Comparison of ENCODE assay signal across 30 cellular contexts in the genomic region with DNA sequence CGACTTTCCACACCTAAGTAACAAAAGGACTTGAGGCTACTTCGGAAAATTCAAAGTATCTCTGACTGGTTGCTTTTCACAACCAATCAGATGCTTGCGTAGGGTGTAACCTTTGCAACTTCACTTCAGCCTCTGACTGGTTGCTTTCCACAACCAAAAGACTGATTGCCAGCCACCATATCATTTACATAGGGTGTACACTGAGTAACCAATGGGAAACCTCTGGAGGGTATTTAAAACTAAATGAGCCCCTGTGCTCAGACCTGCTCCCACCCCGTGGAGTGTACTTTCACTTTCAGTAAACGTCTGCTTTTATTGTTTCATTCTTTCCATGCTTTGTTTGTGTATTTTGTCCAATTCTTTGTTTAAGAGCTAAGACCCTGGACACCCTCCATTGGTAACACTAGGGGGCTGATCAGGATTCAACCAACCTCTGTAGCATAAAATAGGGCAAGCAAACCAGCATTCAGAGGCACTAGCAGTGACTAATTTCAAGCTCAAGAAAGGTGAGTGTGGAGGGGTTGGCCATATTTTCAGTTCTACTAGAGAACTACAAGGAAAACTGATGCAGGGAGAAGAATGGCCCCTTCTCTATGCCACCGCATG.
A peak's percentile ranks its signal among the peaks of the same experiment; 100 is the strongest.
DNase-seq lines count a peak whose midpoint lies in the region; ATAC-seq, FAIRE-seq and TF ChIP-seq lines count a peak whose summit lies in the region.
"Had no signal": no experiment of that assay in that cellular context is flagged by ENCODE, and none has a peak within 500 bp of the region (broad histone marks: within the 10 kb centered on the region; RNA-seq: fewer than 3 reads in every experiment).

No MANE protein-coding gene starts in this region.

- H3K4me3 ChIP-seq in Panc1 (ENCODE audit: low read depth in 2 of 2, low read length in 2 of 2) = peak overlapping the region; percentile 7 to 35; a peak in 2 of 4 replicates
- H3K4me3 ChIP-seq in HepG2 (replicated peaks in 1 of 3; ENCODE audit: insufficient read depth in 1 of 3, low read depth in 2 of 3, low read length in 3 of 3) = no peak overlapping the region
- no peak overlapping the region for H3K4me3 ChIP-seq in heart left ventricle
- H3K4me3 ChIP-seq: ascending aorta; BLaER1 treated with 17β-estradiol and CSF1 and Interleukin-3, amounts not matched to agents 10 nM and 100 nM; MG63; vagina had no signal

- FAIRE-seq in HepG2 (lab: Jason Lieb, UNC) = no peak
- FAIRE-seq: endothelial cell of umbilical vein, GM12891 had no signal

- H3K36me3 ChIP-seq in Panc1 (ENCODE audit: control insufficient read depth, insufficient read depth, low read length) = no peaks in the 10 kb centered on the region
- H3K36me3 ChIP-seq in HepG2 (replicated peaks in 1 of 2; ENCODE audit: control insufficient read depth in 1 of 2, insufficient read depth in 2 of 2, low read length in 2 of 2) = no peaks in the 10 kb centered on the region
- no peaks in the 10 kb centered on the region for H3K36me3 ChIP-seq in heart left ventricle
- H3K36me3 ChIP-seq: ascending aorta; BLaER1 treated with 17β-estradiol and CSF1 and Interleukin-3, amounts not matched to agents 10 nM and 100 nM; MG63; spleen; vagina had no signal

- TF ChIP-seq EP300 in HepG2 (IDR thresholded peaks at IDR 0.05; ENCODE audit: low read depth in 2 of 2, low read length in 2 of 2) (no peak), HepG2 (CRISPR knock-in tag; IDR thresholded peaks at IDR 0.05; ENCODE audit: borderline replicate concordance) (no peak)

- H3K27me3 ChIP-seq in Panc1 (ENCODE audit: control insufficient read depth, insufficient read depth, low read length) = no peaks in the 10 kb centered on the region
- H3K27me3 ChIP-seq in HepG2 (ENCODE audit: control insufficient read depth in 1 of 2, insufficient read depth in 2 of 2, low read length in 2 of 2) = no peaks in the 10 kb centered on the region
- H3K27me3 ChIP-seq in heart left ventricle = no peaks in the 10 kb centered on the region
- H3K27me3 ChIP-seq: ascending aorta; BLaER1 treated with 17β-estradiol and CSF1 and Interleukin-3, amounts not matched to agents 10 nM and 100 nM; dorsolateral prefrontal cortex; MG63; spleen; vagina had no signal

- CTCF ChIA-PET in Panc1 (lab: Charles Lee) = no interaction called here
- CTCF ChIA-PET in HepG2 (lab: Yijun Ruan, JAX; ENCODE audit: low intra/inter-chr PET ratio, low total read pairs) = no interaction called here

- BruUV-seq in Panc1 (replicated peaks; lab: Mats Ljungman, UMichigan) = no TSS peak
- BruUV-seq in HepG2 (replicated peaks; lab: Mats Ljungman, UMichigan) = no TSS peak

- peak; percentile 14 for DNase-seq in COR-L47 (lab: John Stamatoyannopoulos, UW)
- peak; percentile 0 for DNase-seq in M059J (ENCODE audit: low read depth)
- no peak for DNase-seq in Panc1 (ENCODE audit: low read depth, low spot score)
- no peak for DNase-seq in HepG2 (ENCODE audit: low spot score)
- no peak for DNase-seq in GM20000 (ENCODE audit: low spot score)
- no peak for DNase-seq in heart left ventricle
- DNase-seq: activated B cell treated with CpG ODN at 0.5 μM for 24 hours; activated CD4-positive, alpha-beta T cell treated with anti-CD3 and anti-CD28 coated beads, Interleukin-2, amount 50 U/mL, for 4 hours; activated naive CD8-positive, alpha-beta T cell treated with anti-CD3 and anti-CD28 coated beads for 36 hours; Caco-2; cerebellar nuclear complex; dorsolateral prefrontal cortex; glutamatergic neuron; MG63; naive B cell; NCI-H1417 treated with DMSO at 0.1 percent for 48 hours; Right ventricle myocardium superior; spleen; stimulated activated CD4-positive, alpha-beta T cell treated with anti-CD3 and anti-CD28 coated beads, Interleukin-2, amount 100 ng/mL, for 48 hours; T-helper 9 cell had no signal

- no peak overlapping the region for H3K9ac ChIP-seq in HepG2 (ENCODE audit: insufficient read depth, low read depth, low read length)
- H3K9ac ChIP-seq: BLaER1 treated with 17β-estradiol and CSF1 and Interleukin-3, amounts not matched to agents 10 nM and 100 nM had no signal

- peak; percentile 18; the same call in 1 of the 2 replicates for TF ChIP-seq CTCF in Panc1 (IDR thresholded peaks at IDR 0.05)
- no peak for TF ChIP-seq CTCF in HepG2 (CRISPR knock-in tag; IDR thresholded peaks at IDR 0.05)
- TF ChIP-seq CTCF in GM20000 (IDR thresholded peaks at IDR 0.05; ENCODE audit: extremely low read depth, missing control alignments) = no peak
- no peak for TF ChIP-seq CTCF in heart left ventricle (IDR thresholded peaks at IDR 0.05)

- POLR2A ChIA-PET in Panc1 (lab: Charles Lee) = no interaction called here
- POLR2A ChIA-PET in HepG2 (lab: Yijun Ruan, JAX) = no interaction called here

- H3K4me2 ChIP-seq in HepG2 (ENCODE audit: low read depth, low read length) = peak overlapping the region; percentile 23; the same call in 1 of the 2 replicates

- TF ChIP-seq RAD21 in HepG2 (CRISPR knock-in tag; IDR thresholded peaks at IDR 0.05) = no peak

- H2AFZ ChIP-seq in HepG2 (ENCODE audit: low read length) = no peak overlapping the region

- peaks cover 4% of the 10 kb centered on the region; the same call in 1 of the 2 replicates for H3K9me3 ChIP-seq in Panc1 (ENCODE audit: control insufficient read depth, insufficient read depth, low read depth, low read length)
- H3K9me3 ChIP-seq in HepG2 (ENCODE audit: low read length) = peaks cover 69% of the 10 kb centered on the region
- peaks cover 0 to 14% (median 0%) of the 10 kb centered on the region in 12 donors for H3K9me3 ChIP-seq in heart left ventricle
- H3K9me3 ChIP-seq: ascending aorta; BLaER1 treated with 17β-estradiol and CSF1 and Interleukin-3, amounts not matched to agents 10 nM and 100 nM; Caco-2; MG63; vagina had no signal

- H3K27ac ChIP-seq in Panc1 (ENCODE audit: low read length) (no peak overlapping the region), HepG2 (ENCODE audit: extremely low read length, insufficient read depth, low read length) (no peak overlapping the region), heart left ventricle (no peak overlapping the region)
- H3K27ac ChIP-seq: ascending aorta; BLaER1 treated with 17β-estradiol and CSF1 and Interleukin-3, amounts not matched to agents 10 nM and 100 nM; dorsolateral prefrontal cortex; HL-60; spleen; vagina had no signal

- H3K4me1 ChIP-seq in Panc1 (ENCODE audit: control insufficient read depth, insufficient read depth, low read length) = no peaks in the 10 kb centered on the region
- H3K4me1 ChIP-seq in HepG2 (ENCODE audit: insufficient read depth, low read length) = no peaks in the 10 kb centered on the region
- H3K4me1 ChIP-seq in heart left ventricle = no peaks in the 10 kb centered on the region
- H3K4me1 ChIP-seq: ascending aorta; BLaER1 treated with 17β-estradiol and CSF1 and Interleukin-3, amounts not matched to agents 10 nM and 100 nM; Caco-2; spleen; vagina had no signal

- in situ Hi-C loops in Panc1 (cut with HindIII; ENCODE audit: low pct_unique_long_range_greater_than_20kb, low sequenced_read_pairs) = no loop called here
- in situ Hi-C loops in HepG2 (cut with HindIII; ENCODE audit: extremely low pct_ligation_motif_present, low pct_unique_long_range_greater_than_20kb) = no loop called here

- WGBS in HepG2 (ENCODE audit: low lambda C conversion rate) = 23% methylated on average over 6 of the region's 6 CpGs
- 77 to 80% (median 79%) methylated on average over 6 of the region's 6 CpGs for WGBS in heart left ventricle, 4 donors

- H3K79me2 ChIP-seq in HepG2 (ENCODE audit: insufficient read depth, low read length) = no peaks in the 10 kb centered on the region

- intact Hi-C loops in Panc1 (cut with micrococcal nuclease; ENCODE audit: unreplicated experiment) = no loop called here
- intact Hi-C loops in HepG2 (cut with micrococcal nuclease; ENCODE audit: unreplicated experiment) = no loop called here
- intact Hi-C loops in heart left ventricle (cut with DNase I) = loop anchor here in 1 of 10 donors (10.0 kb wide), 1 partner anchor 61 kb away; no protein-coding TSS in a partner anchor

- TF ChIP-seq POLR2A in HepG2 (IDR thresholded peaks at IDR 0.05; ENCODE audit: insufficient read depth in 1 of 2, low read depth in 2 of 2, low read length in 2 of 2) = no peak
- no peak for TF ChIP-seq POLR2A in heart left ventricle (IDR thresholded peaks at IDR 0.05)

- ATAC-seq in Panc1 = peak; percentile 34; the same call in 1 of the 2 replicates
- no peak for ATAC-seq in HepG2
- no peak for ATAC-seq in heart left ventricle
- ATAC-seq in HG03196 (IDR thresholded peaks at IDR 0.05; ENCODE audit: unreplicated experiment) = no peak
- no peak for ATAC-seq in activated CD4-positive, CD25-positive, alpha-beta regulatory T cell treated with anti-CD3 and anti-CD28 coated beads, Interleukin-2, amount 50 U/mL, for 24 hours
- ATAC-seq: HCT116; stimulated activated memory B cell treated with anti-CD40 and anti-IgM and Interleukin-4, amounts not matched to agents 10 μg/mL and 1 μg/mL and 100 μg/mL, for 72 hours had no signal

- H4K20me1 ChIP-seq in HepG2 (ENCODE audit: insufficient read depth, low read length) = no peaks in the 10 kb centered on the region
- H4K20me1 ChIP-seq: BLaER1 treated with 17β-estradiol and CSF1 and Interleukin-3, amounts not matched to agents 10 nM and 100 nM had no signal

TF ChIP-seq in HepG2, 621 proteins besides CTCF, POLR2A, EP300 and RAD21 (continues in another document):
- TF ChIP-seq RFXANK (CRISPR knock-in tag; IDR thresholded peaks at IDR 0.05) (no peak), JUND (CRISPR knock-in tag; IDR thresholded peaks at IDR 0.05) (no peak), SCMH1 (CRISPR knock-in tag; IDR thresholded peaks at IDR 0.05; ENCODE audit: borderline replicate concordance) (no peak), ZNF431 (CRISPR knock-in tag; IDR thresholded peaks at IDR 0.05; ENCODE audit: borderline replicate concordance, low read depth) (no peak)

Comparison
In these comparisons a context has a peak if more than half of its experiments do, and no peak if none do; other contexts are left out.
1. DNase-seq: peak in COR-L47 (single experiment) and M059J (single experiment); none in Panc1 (single experiment), HepG2 (single experiment), GM20000 (single experiment) and heart left ventricle (0 of 5).
2. H3K4me3 ChIP-seq: peak in Panc1 (2 of 2); none in HepG2 (0 of 3) and heart left ventricle (0 of 12).